In the genomic region with DNA sequence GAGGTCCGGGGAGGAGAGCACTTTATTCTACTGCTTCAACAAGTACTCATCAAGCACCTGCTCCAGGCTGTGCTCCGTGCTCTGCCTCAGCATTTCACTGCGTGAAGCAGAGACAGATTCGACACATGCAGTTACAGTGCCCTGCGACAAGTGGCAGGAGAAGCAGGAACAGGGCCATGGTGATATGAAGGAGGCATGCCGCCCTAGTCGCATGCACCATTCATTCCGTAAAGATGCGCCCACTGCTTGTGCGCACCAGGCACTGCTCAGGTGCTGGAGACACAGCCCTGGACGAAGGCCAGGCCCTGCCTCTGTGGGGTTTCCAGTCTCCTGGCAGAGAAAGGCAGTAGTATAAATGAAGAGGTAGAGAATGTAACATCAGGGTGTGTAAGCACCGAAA, we compare ENCODE assay signal across 19 cellular contexts.
A peak's percentile ranks its signal among the peaks of the same experiment; 100 is the strongest.
DNase-seq lines count a peak whose midpoint lies in the region; ATAC-seq and TF ChIP-seq lines count a peak whose summit lies in the region.
"Had no signal": no experiment of that assay in that cellular context is flagged by ENCODE, and none has a peak within 500 bp of the region (broad histone marks: within the 10 kb centered on the region; RNA-seq: fewer than 3 reads in every experiment).

No MANE protein-coding gene starts in this region.

- peaks cover 0 to 12% of the 10 kb centered on the region in 2 experiments for H3K27me3 ChIP-seq in mesenchymal stem cell (ENCODE audit: control insufficient read depth in 1 of 2, insufficient read depth in 1 of 2, low read length in 2 of 2)
- no peaks in the 10 kb centered on the region for H3K27me3 ChIP-seq in upper lobe of right lung
- no peaks in the 10 kb centered on the region for H3K27me3 ChIP-seq in GM23248 (replicated peaks; ENCODE audit: insufficient read depth)
- H3K27me3 ChIP-seq: Peyer's patch had no signal

- H3K4me2 ChIP-seq in mesenchymal stem cell (ENCODE audit: low read length, poor library complexity, severe bottlenecking), result no peak overlapping the region
- H3K4me2 ChIP-seq in GM23248 (ENCODE audit: unreplicated experiment), result no peak overlapping the region

- no peaks in the 10 kb centered on the region for H3F3A ChIP-seq in GM23248 (ENCODE audit: insufficient read depth)

- peak overlapping the region; percentile 40 for H2AK5ac ChIP-seq in mesenchymal stem cell (ENCODE audit: low read length, severe bottlenecking)

- no peak overlapping the region for H4K8ac ChIP-seq in mesenchymal stem cell (ENCODE audit: low read length)

- no peak overlapping the region for H3K4ac ChIP-seq in mesenchymal stem cell (ENCODE audit: low read depth in 1 of 2, low read length in 2 of 2)

- no peak overlapping the region for H3K4me3 Mint-ChIP-seq in brain
- H3K4me3 Mint-ChIP-seq: B cell; CD4-positive, CD25-positive, alpha-beta regulatory T cell; HFFc6 had no signal

- no peak overlapping the region for H3K9ac ChIP-seq in mesenchymal stem cell (ENCODE audit: low read length)
- no peak overlapping the region for H3K9ac ChIP-seq in GM23248

- H2BK15ac ChIP-seq in mesenchymal stem cell (ENCODE audit: low read depth, poor library complexity, severe bottlenecking), result no peak overlapping the region

- no peak overlapping the region for H2BK120ac ChIP-seq in mesenchymal stem cell (ENCODE audit: low read depth, low read length)

- no peak overlapping the region for H2AFZ ChIP-seq in mesenchymal stem cell (ENCODE audit: low read depth, low read length)
- no peak overlapping the region for H2AFZ ChIP-seq in GM23248

- no peak for TF ChIP-seq CTCF in brain (conservative IDR thresholded peaks at IDR 0.05)
- TF ChIP-seq CTCF in upper lobe of right lung (IDR thresholded peaks at IDR 0.05), result no peak

- no peaks in the 10 kb centered on the region for H3K27me3 Mint-ChIP-seq in brain
- H3K27me3 Mint-ChIP-seq: B cell; CD4-positive, CD25-positive, alpha-beta regulatory T cell had no signal

- ATAC-seq in upper lobe of right lung, result no peak
- no peak for ATAC-seq in left lobe of liver
- ATAC-seq: GM12878 had no signal

- H3K18ac ChIP-seq in mesenchymal stem cell (ENCODE audit: low read depth in 1 of 2, low read length in 2 of 2), result no peak overlapping the region

- H4K91ac ChIP-seq in mesenchymal stem cell (ENCODE audit: low read length), result no peak overlapping the region

- DNase-seq in activated T-cell treated with anti-CD3 and anti-CD28 coated beads, Interleukin-2, amount 50 U/mL, for 1 hour, result peak; percentile 5
- DNase-seq in activated T-cell treated with anti-CD3 and anti-CD28 coated beads, Interleukin-2, amount 50 U/mL, for 48 hours, result no peak
- DNase-seq in mesenchymal stem cell (no peak), upper lobe of right lung (peak; percentile 44), GM23248 (no peak), left lobe of liver (ENCODE audit: low spot score) (no peak), SKM-1 (lab: John Stamatoyannopoulos, UW; ENCODE audit: unreplicated experiment) (no peak)
- DNase-seq: CD4-positive, CD25-positive, alpha-beta regulatory T cell; H7; KG1; NCI-H1694; NCI-H2081 treated with DMSO at 0.1 percent for 48 hours; NCI-H748 treated with DMSO at 0.1 percent for 48 hours; Peyer's patch; SJCRH30 had no signal

- H3K9me2 ChIP-seq in GM23248 (ENCODE audit: insufficient read depth), result no peaks in the 10 kb centered on the region

- H3K9me3 ChIP-seq in mesenchymal stem cell (ENCODE audit: control insufficient read depth, low read length), result no peaks in the 10 kb centered on the region
- H3K9me3 ChIP-seq in upper lobe of right lung, result no peaks in the 10 kb centered on the region
- no peaks in the 10 kb centered on the region for H3K9me3 ChIP-seq in GM23248 (ENCODE audit: low read depth)
- H3K9me3 ChIP-seq: Peyer's patch, SJCRH30 had no signal

- intact Hi-C loops in upper lobe of right lung (cut with DNase I), result no loop called here

- peak overlapping the region in 1 of 2 experiments; percentile 22 for H3K14ac ChIP-seq in mesenchymal stem cell (ENCODE audit: low read length in 2 of 2)

- H3K4me1 ChIP-seq in mesenchymal stem cell (ENCODE audit: control insufficient read depth, insufficient read depth, low read depth, low read length) (peaks cover 42% of the 10 kb centered on the region), upper lobe of right lung (no peaks in the 10 kb centered on the region), GM23248 (ENCODE audit: insufficient read depth) (peaks cover 21% of the 10 kb centered on the region)
- H3K4me1 ChIP-seq: Peyer's patch had no signal

- peaks cover 54% of the 10 kb centered on the region for H3K4me1 Mint-ChIP-seq in brain

- peaks cover 17% of the 10 kb centered on the region for H3K79me1 ChIP-seq in mesenchymal stem cell (replicated peaks; ENCODE audit: low read length, poor library complexity, severe bottlenecking)

- no peak overlapping the region for H3K23ac ChIP-seq in mesenchymal stem cell (ENCODE audit: low read length in 2 of 2)

- WGBS in mesenchymal stem cell, result 93% methylated on average over 12 of the region's 12 CpGs
- 98% methylated on average over 12 of the region's 12 CpGs for WGBS in GM23248 (ENCODE audit: low coverage in 1 of 2, low lambda C conversion rate in 2 of 2, missing lambda C conversion rate in 2 of 2), 2 experiments

- no peaks in the 10 kb centered on the region for H3K36me3 Mint-ChIP-seq in brain

- H3K36me3 ChIP-seq in mesenchymal stem cell (ENCODE audit: control insufficient read depth in 1 of 2, insufficient read depth in 2 of 2, low read depth in 1 of 2, low read length in 2 of 2) (no peaks in the 10 kb centered on the region), upper lobe of right lung (no peaks in the 10 kb centered on the region), GM23248 (ENCODE audit: low read depth) (no peaks in the 10 kb centered on the region)
- H3K36me3 ChIP-seq: Peyer's patch, SJCRH30 had no signal

- peaks cover 0 to 5% (median 3%) of the 10 kb centered on the region in 5 experiments for H3K9me3 Mint-ChIP-seq in brain
- H3K9me3 Mint-ChIP-seq: HFFc6 had no signal

- no peak overlapping the region for H3K27ac ChIP-seq in mesenchymal stem cell (ENCODE audit: low read length, poor library complexity, severe bottlenecking)
- no peak overlapping the region for H3K27ac ChIP-seq in upper lobe of right lung
- H3K27ac ChIP-seq in GM23248, result no peak overlapping the region
- H3K27ac ChIP-seq: Peyer's patch, SJCRH30 had no signal

- no peak overlapping the region for H2BK12ac ChIP-seq in mesenchymal stem cell (ENCODE audit: low read length in 2 of 2)

- in situ Hi-C loops in GM23248 (cut with MboI), result no loop called here

- peak overlapping the region in 1 of 2 experiments; percentile 12 for H3K4me3 ChIP-seq in mesenchymal stem cell (ENCODE audit: insufficient read depth in 1 of 2, low read depth in 1 of 2, low read length in 2 of 2)
- H3K4me3 ChIP-seq in upper lobe of right lung, result no peak overlapping the region
- no peak overlapping the region for H3K4me3 ChIP-seq in GM23248
- H3K4me3 ChIP-seq: GM12878, Peyer's patch, SJCRH30 had no signal

- H3K79me2 ChIP-seq in GM23248 (ENCODE audit: insufficient read depth), result no peaks in the 10 kb centered on the region

- peak overlapping the region in 4 of 5 experiments; percentile 14 to 78 (median 69) for H3K27ac Mint-ChIP-seq in brain
- H3K27ac Mint-ChIP-seq: B cell; CD4-positive, CD25-positive, alpha-beta regulatory T cell had no signal

- no peaks in the 10 kb centered on the region for H4K20me1 ChIP-seq in GM23248 (ENCODE audit: insufficient read depth)

- H2BK5ac ChIP-seq in mesenchymal stem cell (ENCODE audit: low read depth, low read length, poor library complexity, severe bottlenecking), result no peak overlapping the region

Comparison
In these comparisons a context has a peak if more than half of its experiments do, and no peak if none do; other contexts are left out.
1. DNase-seq: peak in activated T-cell treated with anti-CD3 and anti-CD28 coated beads, Interleukin-2, amount 50 U/mL, for 1 hour (single experiment) and upper lobe of right lung (single experiment); none in activated T-cell treated with anti-CD3 and anti-CD28 coated beads, Interleukin-2, amount 50 U/mL, for 48 hours (0 of 2), mesenchymal stem cell (single experiment), GM23248 (single experiment), left lobe of liver (single experiment) and SKM-1 (single experiment).